Comparison of ENCODE assay signal across 23 cellular contexts in the genomic region with DNA sequence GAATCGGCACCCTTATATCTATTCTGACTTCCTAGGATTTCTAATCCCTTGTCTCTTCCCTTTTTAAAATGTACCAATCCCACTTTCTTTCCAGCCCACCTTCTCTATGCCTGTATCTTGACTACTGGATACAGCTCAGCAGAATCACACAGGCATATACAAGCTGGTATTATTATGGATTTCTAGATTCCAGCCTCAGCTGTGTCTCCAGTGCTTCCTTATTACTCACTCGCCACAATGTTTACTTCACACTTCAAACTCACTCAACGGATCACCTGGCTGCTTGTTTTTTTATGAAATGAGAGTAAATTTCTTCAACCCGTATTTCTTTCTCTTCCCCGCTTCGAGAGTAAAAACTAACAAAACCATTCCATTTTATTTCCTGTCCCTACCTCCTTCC. TPM values are rescaled to one million over a fixed set of nuclear protein-coding genes. Genes with fewer than 3 reads are reported as not detected.
DNase-seq lines count a peak whose midpoint lies in the region; ATAC-seq and TF ChIP-seq lines count a peak whose summit lies in the region.
"Had no signal": no experiment of that assay in that cellular context is flagged by ENCODE, and none has a peak within 500 bp of the region (broad histone marks: within the 10 kb centered on the region; RNA-seq: fewer than 3 reads in every experiment).

No MANE protein-coding gene starts in this region.

- no peak overlapping the region for H2AK5ac ChIP-seq in trophoblast cell (ENCODE audit: low read length)

- DNase-seq in GM23338 (ENCODE audit: low spot score) (no peak), SK-N-MC (ENCODE audit: low read depth, low spot score) (no peak), fibroblast of peridontal ligament (ENCODE audit: extremely low read depth) (peak; percentile 25), non-pigmented ciliary epithelial cell (ENCODE audit: low read depth) (peak; percentile 42), middle frontal gyrus (ENCODE audit: extremely low spot score, low spot score) (no peak), trophoblast cell (no peak)
- DNase-seq in stimulated activated CD8-positive, alpha-beta memory T cell treated with anti-CD3 and anti-CD28 coated beads, Interleukin-4, amount 100 ng/mL, for 48 hours, result no peak
- DNase-seq: activated CD4-positive, CD25-positive, alpha-beta regulatory T cell; activated CD8-positive, alpha-beta T cell treated with anti-CD3 and anti-CD28 coated beads for 36 hours; activated T-cell treated with anti-CD3 and anti-CD28 coated beads, Interleukin-2, amount 50 U/mL, for 4 hours; erythroblast; left ventricle myocardium superior; NCI-H1694; NCI-H226; pancreas; sigmoid colon; T-helper 9 cell; transverse colon had no signal

- no peaks in the 10 kb centered on the region for H3F3A ChIP-seq in GM23338 (replicated peaks; ENCODE audit: low read depth)

- H3K27me3 Mint-ChIP-seq in GM23338 (ENCODE audit: insufficient read depth, low read depth, poor library complexity), result peaks cover 2% of the 10 kb centered on the region
- H3K27me3 Mint-ChIP-seq: activated CD8-positive, alpha-beta T cell treated with anti-CD3 and anti-CD28 coated beads for 36 hours; activated naive CD4-positive, alpha-beta T cell treated with anti-CD3 and anti-CD28 coated beads, Interleukin-2, amount 50 U/mL, for 24 hours; stimulated activated naive CD8-positive, alpha-beta T cell treated with anti-CD3 and anti-CD28 coated beads, Interleukin-15, Interleukin-2, amounts not matched to agents 100 ng/mL and 50 ng/mL, for 24 hours had no signal

- no peak overlapping the region for H2AFZ ChIP-seq in GM23338
- H2AFZ ChIP-seq in trophoblast cell (ENCODE audit: insufficient read depth, low read length, poor library complexity), result no peak overlapping the region

- H3K36me3 ChIP-seq in GM23338 (ENCODE audit: insufficient read depth) (no peaks in the 10 kb centered on the region; the same call in 1 of the 2 replicates), SK-N-MC (ENCODE audit: insufficient read depth, low read length) (peaks cover 19% of the 10 kb centered on the region), trophoblast cell (ENCODE audit: control insufficient read depth in 1 of 2, insufficient read depth in 2 of 2, low read length in 2 of 2) (peaks cover 0 to 2% of the 10 kb centered on the region in 2 experiments)

- H3K9ac ChIP-seq in SK-N-MC (ENCODE audit: insufficient read length) (no peak overlapping the region), trophoblast cell (ENCODE audit: low read length) (no peak overlapping the region)

- H3K4me3 Mint-ChIP-seq in GM23338, result no peak overlapping the region
- H3K4me3 Mint-ChIP-seq: activated CD8-positive, alpha-beta T cell treated with anti-CD3 and anti-CD28 coated beads for 36 hours; activated naive CD4-positive, alpha-beta T cell treated with anti-CD3 and anti-CD28 coated beads, Interleukin-2, amount 50 U/mL, for 24 hours; activated T-cell treated with anti-CD3 and anti-CD28 coated beads, Interleukin-2, amount 50 U/mL, for 4 hours; stimulated activated naive CD8-positive, alpha-beta T cell treated with anti-CD3 and anti-CD28 coated beads, Interleukin-15, Interleukin-2, amounts not matched to agents 100 ng/mL and 50 ng/mL, for 24 hours had no signal

- H2BK120ac ChIP-seq in trophoblast cell (ENCODE audit: insufficient read depth, low read length, poor library complexity), result no peak overlapping the region

- no peaks in the 10 kb centered on the region for H3K79me1 ChIP-seq in trophoblast cell (ENCODE audit: low read length)

- no peaks in the 10 kb centered on the region for H3K79me2 ChIP-seq in GM23338 (replicated peaks; ENCODE audit: insufficient read depth)
- no peaks in the 10 kb centered on the region for H3K79me2 ChIP-seq in trophoblast cell (ENCODE audit: control insufficient read depth, insufficient read depth, low read length, poor library complexity)

- H3K4me2 ChIP-seq in GM23338 (no peak overlapping the region), trophoblast cell (ENCODE audit: low read length) (no peak overlapping the region)

- H3K27ac ChIP-seq in GM23338 (ENCODE audit: low read depth), result 0 out of 2 replicates have a peak overlapping the region, but pooled peaks have one; percentile 4
- peak overlapping the region; percentile 71 for H3K27ac ChIP-seq in SK-N-MC
- no peak overlapping the region for H3K27ac ChIP-seq in trophoblast cell (ENCODE audit: low read depth, low read length)
- H3K27ac ChIP-seq: pancreas, sigmoid colon had no signal

- H2BK12ac ChIP-seq in trophoblast cell (ENCODE audit: low read length), result no peak overlapping the region

- no peak overlapping the region for H4K8ac ChIP-seq in trophoblast cell (ENCODE audit: low read depth, low read length)

- H3K36me3 Mint-ChIP-seq in GM23338 (ENCODE audit: low read depth), result no peaks in the 10 kb centered on the region

- no peak overlapping the region for H4K91ac ChIP-seq in trophoblast cell (ENCODE audit: low read depth, low read length)

- no peak overlapping the region for H3K23ac ChIP-seq in trophoblast cell (ENCODE audit: low read length)

- H3K4me3 ChIP-seq in GM23338 (no peak overlapping the region), SK-N-MC (no peak overlapping the region; the same call in 1 of the 2 replicates), trophoblast cell (ENCODE audit: low read depth, low read length) (no peak overlapping the region)
- H3K4me3 ChIP-seq: HAP-1, pancreas, sigmoid colon, transverse colon had no signal

- 100% methylated on average over 3 of the region's 6 CpGs for WGBS in trophoblast cell (ENCODE audit: extremely low coverage, insufficient coverage, insufficient read length)

- H3K27me3 ChIP-seq in GM23338 (ENCODE audit: insufficient read depth) (no peaks in the 10 kb centered on the region), trophoblast cell (ENCODE audit: insufficient read depth, low read length) (no peaks in the 10 kb centered on the region)
- H3K27me3 ChIP-seq: pancreas, sigmoid colon, transverse colon had no signal

- no peak overlapping the region for H3K14ac ChIP-seq in trophoblast cell (ENCODE audit: low read length)

- no peaks in the 10 kb centered on the region for H4K20me1 ChIP-seq in GM23338 (replicated peaks; ENCODE audit: insufficient read depth)

- TF ChIP-seq CTCF in GM23338 (conservative IDR thresholded peaks at IDR 0.05; ENCODE audit: low read depth in 2 of 2), result no peak

- H3K9me2 ChIP-seq in GM23338 (ENCODE audit: insufficient read depth), result no peaks in the 10 kb centered on the region

- H3K18ac ChIP-seq in trophoblast cell (ENCODE audit: low read length), result no peak overlapping the region

- H3K4me1 ChIP-seq in GM23338 (ENCODE audit: insufficient read depth) (no peaks in the 10 kb centered on the region), trophoblast cell (ENCODE audit: control insufficient read depth in 1 of 2, insufficient read depth in 2 of 2, low read length in 2 of 2) (no peaks in the 10 kb centered on the region)
- H3K4me1 ChIP-seq: HAP-1, pancreas, sigmoid colon, transverse colon had no signal

- H3K4ac ChIP-seq in trophoblast cell (ENCODE audit: low read depth, low read length), result no peak overlapping the region

- no peak overlapping the region for H4K12ac ChIP-seq in trophoblast cell (ENCODE audit: low read depth, low read length)

- no peak for ATAC-seq in GM23338
- no peak for ATAC-seq in GM21360 (IDR thresholded peaks at IDR 0.05; ENCODE audit: unreplicated experiment)
- ATAC-seq: activated CD8-positive, alpha-beta T cell treated with anti-CD3 and anti-CD28 coated beads for 36 hours; activated T-cell treated with anti-CD3 and anti-CD28 coated beads, Interleukin-2, amount 50 U/mL, for 4 hours; left ventricle myocardium superior; SK-N-SH treated with all-trans-retinoic acid at 6 μM for 48 hours had no signal

- H3K27ac Mint-ChIP-seq in GM23338, result peak overlapping the region; percentile 45
- H3K27ac Mint-ChIP-seq: activated CD8-positive, alpha-beta T cell treated with anti-CD3 and anti-CD28 coated beads for 36 hours; activated naive CD4-positive, alpha-beta T cell treated with anti-CD3 and anti-CD28 coated beads, Interleukin-2, amount 50 U/mL, for 24 hours; stimulated activated naive CD8-positive, alpha-beta T cell treated with anti-CD3 and anti-CD28 coated beads, Interleukin-15, Interleukin-2, amounts not matched to agents 100 ng/mL and 50 ng/mL, for 24 hours had no signal

- H3K4me1 Mint-ChIP-seq in GM23338, result no peaks in the 10 kb centered on the region; the same call in 2 of the 3 replicates
- H3K4me1 Mint-ChIP-seq: activated naive CD4-positive, alpha-beta T cell treated with anti-CD3 and anti-CD28 coated beads, Interleukin-2, amount 50 U/mL, for 24 hours had no signal

- no peaks in the 10 kb centered on the region for H3K9me3 ChIP-seq in SK-N-MC (ENCODE audit: low read depth, low read length)
- no peaks in the 10 kb centered on the region for H3K9me3 ChIP-seq in trophoblast cell (ENCODE audit: insufficient read depth, low read depth, low read length)
- H3K9me3 ChIP-seq: HAP-1, pancreas, sigmoid colon, transverse colon had no signal

- no peak overlapping the region for H2BK5ac ChIP-seq in trophoblast cell (ENCODE audit: low read depth, low read length, poor library complexity)

- no peaks in the 10 kb centered on the region for H3K9me3 Mint-ChIP-seq in GM23338
- H3K9me3 Mint-ChIP-seq: activated CD8-positive, alpha-beta T cell treated with anti-CD3 and anti-CD28 coated beads for 36 hours; activated naive CD4-positive, alpha-beta T cell treated with anti-CD3 and anti-CD28 coated beads, Interleukin-2, amount 50 U/mL, for 24 hours; activated T-cell treated with anti-CD3 and anti-CD28 coated beads, Interleukin-2, amount 50 U/mL, for 4 hours; stimulated activated naive CD8-positive, alpha-beta T cell treated with anti-CD3 and anti-CD28 coated beads, Interleukin-15, Interleukin-2, amounts not matched to agents 100 ng/mL and 50 ng/mL, for 24 hours had no signal

TF ChIP-seq in GM23338, 12 proteins besides CTCF, POLR2A, EP300 and RAD21 (continues in another document):
- TF ChIP-seq CREB1 (CRISPR knock-in tag; IDR thresholded peaks at IDR 0.05; ENCODE audit: low read depth) (no peak), NANOG (IDR thresholded peaks at IDR 0.05; ENCODE audit: borderline replicate concordance) (no peak), ZNF114 (CRISPR knock-in tag; IDR thresholded peaks at IDR 0.05) (no peak)

RNA-seq across cellular contexts. Expression of gene CWC27, which starts 38.8 kb away (rescaled TPM):
- 27.7 and 31.4 TPM in 2 replicates for total RNA-seq in GM23338 (2014; rRNA removed; shearing (Covaris generic))
- 94.2 and 115 TPM in 2 replicates for polyA plus RNA-seq in GM23338 (2016; fragmentation: Nextera tagmentation; extraction: Ambion mirVana)
- polyA plus RNA-seq in trophoblast cell (2013), result 30.4 and 30.6 TPM in 2 replicates

RNA-seq across cellular contexts. Expression of gene SREK1IP1, which starts 39.0 kb away (rescaled TPM):
- total RNA-seq in GM23338 (2014; rRNA removed; shearing (Covaris generic)), result 16.7 and 16.8 TPM in 2 replicates
- 137 and 146 TPM in 2 replicates for polyA plus RNA-seq in GM23338 (2016; fragmentation: Nextera tagmentation; extraction: Ambion mirVana)
- polyA plus RNA-seq in trophoblast cell (2013), result 15.3 and 16.6 TPM in 2 replicates

Comparison
In these comparisons a context has a peak if more than half of its experiments do, and no peak if none do; other contexts are left out.
1. DNase-seq: peak in fibroblast of peridontal ligament (single experiment) and non-pigmented ciliary epithelial cell (single experiment); none in GM23338 (single experiment), SK-N-MC (single experiment), middle frontal gyrus (single experiment), stimulated activated CD8-positive, alpha-beta memory T cell treated with anti-CD3 and anti-CD28 coated beads, Interleukin-4, amount 100 ng/mL, for 48 hours (single experiment) and trophoblast cell (0 of 2).